Comparison of ENCODE assay signal across 29 cellular contexts in the genomic region with DNA sequence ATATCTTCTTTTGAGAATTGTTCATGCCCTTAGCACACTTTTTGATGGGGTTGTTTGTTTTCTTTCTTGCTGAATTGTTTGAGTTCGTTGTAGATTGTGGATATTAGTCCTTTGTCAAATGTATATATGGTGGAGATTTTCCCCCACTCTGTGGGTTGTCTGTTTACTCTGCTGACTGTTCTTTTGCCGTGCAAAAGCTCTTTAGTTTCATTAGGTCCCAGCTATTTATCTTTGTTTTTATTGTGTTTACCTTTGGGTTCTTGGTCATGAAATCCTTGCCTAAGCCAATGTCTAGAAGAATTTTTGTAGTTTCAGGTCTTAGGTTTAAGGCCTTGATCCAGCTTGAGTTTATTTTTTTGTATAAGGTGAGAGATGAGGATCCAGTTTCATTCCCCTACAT.
"Had no signal": no experiment of that assay in that cellular context is flagged by ENCODE, and none has a peak within 500 bp of the region (broad histone marks: within the 10 kb centered on the region; RNA-seq: fewer than 3 reads in every experiment).

No MANE protein-coding gene starts in this region.

- H3K4me3 ChIP-seq: adrenal gland, body of pancreas, breast epithelium had no signal

- H3K27me3 ChIP-seq: adrenal gland, body of pancreas, brain microvascular endothelial cell, breast epithelium had no signal

- H3K36me3 ChIP-seq: adrenal gland, brain microvascular endothelial cell, breast epithelium, WERI-Rb-1 had no signal

- DNase-seq: activated CD4-positive, alpha-beta memory T cell treated with anti-CD3 and anti-CD28 coated beads, Interleukin-2, amount 10 ng/mL, durations not matched to agents 7 days and 5 days; activated CD4-positive, alpha-beta T cell treated with anti-CD3 and anti-CD28 coated beads for 1 hour; activated CD4-positive, alpha-beta T cell treated with anti-CD3 and anti-CD28 coated beads for 36 hours; activated CD4-positive, alpha-beta T cell treated with anti-CD3 and anti-CD28 coated beads for 48 hours; activated CD4-positive, alpha-beta T cell treated with anti-CD3 and anti-CD28 coated beads, Interleukin-2, amount 10 ng/mL, durations not matched to agents 7 days and 5 days; activated CD4-positive, alpha-beta T cell treated with anti-CD3 and anti-CD28 coated beads, Interleukin-2, amount 50 U/mL, for 48 hours; activated CD4-positive, CD25-positive, alpha-beta regulatory T cell; activated CD8-positive, alpha-beta memory T cell treated with anti-CD3 and anti-CD28 coated beads for 24 hours; activated CD8-positive, alpha-beta memory T cell treated with anti-CD3 and anti-CD28 coated beads, Interleukin-2, amount 10 ng/mL, durations not matched to agents 7 days and 5 days; activated CD8-positive, alpha-beta memory T cell treated with anti-CD3 and anti-CD28 coated beads, Interleukin-2, amount 50 U/mL, for 48 hours; activated CD8-positive, alpha-beta T cell treated with anti-CD3 and anti-CD28 coated beads, Interleukin-2, amount 10 ng/mL, durations not matched to agents 7 days and 5 days; activated effector memory CD4-positive, alpha-beta T cell treated with Interleukin-2 at 50 U/mL for 16 hours; activated gamma-delta T cell; activated naive CD4-positive, alpha-beta T cell; activated naive CD4-positive, alpha-beta T cell treated with anti-CD3 and anti-CD28 coated beads for 36 hours; activated naive CD4-positive, alpha-beta T cell treated with anti-CD3 and anti-CD28 coated beads, Interleukin-2, amount 50 U/mL, for 16 hours; activated naive CD8-positive, alpha-beta T cell treated with anti-CD3 and anti-CD28 coated beads for 36 hours; activated T-cell treated with anti-CD3 and anti-CD28 coated beads, Interleukin-2, amount 50 U/mL, for 24 hours; activated T-cell treated with anti-CD3 and anti-CD28 coated beads, Interleukin-2, amount 50 U/mL, for 48 hours; adrenal gland; amniotic stem cell; aorta; body of pancreas; brain microvascular endothelial cell; T-helper 1 cell; T-helper 2 cell; T-helper 9 cell; WERI-Rb-1 had no signal

- H3K4me1 ChIP-seq: adrenal gland, body of pancreas, breast epithelium had no signal

- H3K27ac ChIP-seq: adrenal gland, body of pancreas, brain microvascular endothelial cell, breast epithelium, WERI-Rb-1 had no signal
